17 cellular contexts compared by ENCODE assay signal in genomic region chr12:118446247-118446646, GRCh38.
DNase-seq lines count a peak whose midpoint lies in the region; ATAC-seq and TF ChIP-seq lines count a peak whose summit lies in the region.
"Had no signal": no experiment of that assay in that cellular context is flagged by ENCODE, and none has a peak within 500 bp of the region (broad histone marks: within the 10 kb centered on the region; RNA-seq: fewer than 3 reads in every experiment).

No MANE protein-coding gene starts in this region.

- no peak overlapping the region for H2BK5ac ChIP-seq in neuronal stem cell (ENCODE audit: low read length)

- H3K9me2 ChIP-seq in GM23338 (ENCODE audit: insufficient read depth) = no peaks in the 10 kb centered on the region

- H3K4me1 ChIP-seq in GM23338 (ENCODE audit: insufficient read depth) (no peaks in the 10 kb centered on the region), neuronal stem cell (ENCODE audit: control insufficient read depth in 2 of 2, insufficient read depth in 1 of 2, low read depth in 1 of 2, low read length in 2 of 2) (no peaks in the 10 kb centered on the region)
- H3K4me1 ChIP-seq: BLaER1 treated with 17β-estradiol and CSF1 and Interleukin-3, amounts not matched to agents 10 nM and 100 nM; HAP-1 had no signal

- H4K20me1 ChIP-seq in GM23338 (replicated peaks; ENCODE audit: insufficient read depth) = no peaks in the 10 kb centered on the region
- H4K20me1 ChIP-seq: BLaER1 treated with 17β-estradiol and CSF1 and Interleukin-3, amounts not matched to agents 10 nM and 100 nM had no signal

- no peak overlapping the region for H3K18ac ChIP-seq in neuronal stem cell (ENCODE audit: low read length)

- H3K14ac ChIP-seq in neuronal stem cell (ENCODE audit: low read length) = no peak overlapping the region

- H3K36me3 ChIP-seq in GM23338 (ENCODE audit: insufficient read depth) (no peaks in the 10 kb centered on the region), neuronal stem cell (replicated peaks in 1 of 2; ENCODE audit: control insufficient read depth in 2 of 2, insufficient read depth in 2 of 2, low read length in 2 of 2) (no peaks in the 10 kb centered on the region)
- H3K36me3 ChIP-seq: BLaER1 treated with 17β-estradiol and CSF1 and Interleukin-3, amounts not matched to agents 10 nM and 100 nM; HAP-1 had no signal

- H3K27me3 Mint-ChIP-seq in GM23338 (ENCODE audit: insufficient read depth, low read depth, poor library complexity) = no peaks in the 10 kb centered on the region

- H3K4me2 ChIP-seq in GM23338 (no peak overlapping the region), neuronal stem cell (ENCODE audit: insufficient read depth, low read length, poor library complexity, severe bottlenecking) (no peak overlapping the region)
- H3K4me2 ChIP-seq: BLaER1 treated with 17β-estradiol and CSF1 and Interleukin-3, amounts not matched to agents 10 nM and 100 nM had no signal

- peak; percentile 29 to 56; a peak in 3 of 4 replicates for TF ChIP-seq CTCF in GM23338 (conservative IDR thresholded peaks at IDR 0.05; ENCODE audit: low read depth in 2 of 2)
- TF ChIP-seq CTCF in LNCaP clone FGC (IDR thresholded peaks at IDR 0.05; ENCODE audit: control insufficient read depth, extremely low read depth, insufficient read depth) = 0 out of 2 replicates have a peak, but pooled peaks have one; percentile 12
- peak; percentile 44; the same call in 1 of the 2 replicates for TF ChIP-seq CTCF in VCaP (conservative IDR thresholded peaks at IDR 0.05)

- no peaks in the 10 kb centered on the region for H3K79me1 ChIP-seq in neuronal stem cell (ENCODE audit: low read depth, low read length)

- H3K9me3 ChIP-seq in neuronal stem cell (replicated peaks in 1 of 2; ENCODE audit: control insufficient read depth in 2 of 2, insufficient read depth in 1 of 2, low read depth in 1 of 2, low read length in 2 of 2) = no peaks in the 10 kb centered on the region
- H3K9me3 ChIP-seq: BLaER1 treated with 17β-estradiol and CSF1 and Interleukin-3, amounts not matched to agents 10 nM and 100 nM; HAP-1 had no signal

- ATAC-seq in GM23338 (no peak), HG02884 (IDR thresholded peaks at IDR 0.05; ENCODE audit: unreplicated experiment) (no peak)

- no peaks in the 10 kb centered on the region for H3F3A ChIP-seq in GM23338 (replicated peaks; ENCODE audit: low read depth)

- no CpG with 5 or more reads among the region's 4 CpGs for WGBS in neuronal stem cell (ENCODE audit: extremely low coverage in 2 of 2, insufficient read length in 2 of 2, insufficient replicate concordance in 1 of 2), 2 donors

- no peak overlapping the region for H4K91ac ChIP-seq in neuronal stem cell (ENCODE audit: low read depth, low read length, poor library complexity)

- H3K4me3 ChIP-seq in GM23338 (no peak overlapping the region), LNCaP clone FGC (ENCODE audit: low read depth, low read length) (no peak overlapping the region), neuronal stem cell (ENCODE audit: low read length in 2 of 2) (no peak overlapping the region)
- H3K4me3 ChIP-seq: BLaER1 treated with 17β-estradiol and CSF1 and Interleukin-3, amounts not matched to agents 10 nM and 100 nM; HAP-1; SK-N-MC had no signal

- no peak overlapping the region for H3K27ac ChIP-seq in GM23338 (ENCODE audit: low read depth)
- no peak overlapping the region for H3K27ac ChIP-seq in VCaP
- H3K27ac ChIP-seq in neuronal stem cell (replicated peaks; ENCODE audit: low read length) = no peak overlapping the region
- H3K27ac ChIP-seq: BLaER1 treated with 17β-estradiol and CSF1 and Interleukin-3, amounts not matched to agents 10 nM and 100 nM; RWPE1; SK-N-MC had no signal

- no peaks in the 10 kb centered on the region; the same call in 2 of the 3 replicates for H3K36me3 Mint-ChIP-seq in GM23338 (ENCODE audit: low read depth)

- no peak overlapping the region for H3K4ac ChIP-seq in neuronal stem cell (ENCODE audit: low read length)

- no peak overlapping the region for H3K27ac Mint-ChIP-seq in GM23338

- H3K4me1 Mint-ChIP-seq in GM23338 = no peaks in the 10 kb centered on the region; the same call in 2 of the 3 replicates

- H2BK120ac ChIP-seq in neuronal stem cell (ENCODE audit: low read depth, low read length) = no peak overlapping the region

- H3K9me3 Mint-ChIP-seq in GM23338 = peaks cover 6% of the 10 kb centered on the region; the same call in 1 of the 3 replicates

- H2AFZ ChIP-seq in GM23338 = peak overlapping the region; percentile 72
- no peak overlapping the region for H2AFZ ChIP-seq in neuronal stem cell (ENCODE audit: low read length)

- DNase-seq in GM23338 (ENCODE audit: low spot score) (no peak), LNCaP clone FGC (ENCODE audit: low read depth) (no peak), islet precursor cell (peak; percentile 37), neuronal stem cell (ENCODE audit: low spot score) (no peak)
- no peak for DNase-seq in activated CD4-positive, alpha-beta T cell treated with anti-CD3 and anti-CD28 coated beads for 1 hour
- DNase-seq: DMS 273 treated with DMSO at 0.1 percent for 48 hours, NCI-H1092, NCI-H1694, NCI-H446, NCI-H748 treated with DMSO at 0.1 percent for 48 hours, T-helper 1 cell had no signal

- H2AK5ac ChIP-seq in neuronal stem cell (ENCODE audit: low read depth, low read length) = no peak overlapping the region

- no peak overlapping the region for H2BK12ac ChIP-seq in neuronal stem cell (ENCODE audit: low read length)

- H3K27me3 ChIP-seq in GM23338 (ENCODE audit: insufficient read depth) = no peaks in the 10 kb centered on the region
- H3K27me3 ChIP-seq in neuronal stem cell (ENCODE audit: control insufficient read depth in 3 of 3, insufficient read depth in 3 of 3, low read depth in 1 of 3, low read length in 3 of 3) = no peaks in the 10 kb centered on the region
- H3K27me3 ChIP-seq: BLaER1 treated with 17β-estradiol and CSF1 and Interleukin-3, amounts not matched to agents 10 nM and 100 nM had no signal

- no peak overlapping the region for H2BK15ac ChIP-seq in neuronal stem cell (ENCODE audit: low read length)

- H3K4me3 Mint-ChIP-seq in GM23338 = no peak overlapping the region

- no peak overlapping the region for H3K23ac ChIP-seq in neuronal stem cell (ENCODE audit: low read depth, low read length, poor library complexity)

- H3K79me2 ChIP-seq in GM23338 (replicated peaks; ENCODE audit: insufficient read depth) = no peaks in the 10 kb centered on the region

- no peak overlapping the region for H4K8ac ChIP-seq in neuronal stem cell (ENCODE audit: low read depth, low read length)

- H3K9ac ChIP-seq in neuronal stem cell (ENCODE audit: low read depth, low read length, poor library complexity) = no peak overlapping the region
- H3K9ac ChIP-seq: BLaER1 treated with 17β-estradiol and CSF1 and Interleukin-3, amounts not matched to agents 10 nM and 100 nM had no signal

TF ChIP-seq in GM23338, 12 proteins besides CTCF, POLR2A, EP300 and RAD21 (continues in another document):
- TF ChIP-seq STAT1 (IDR thresholded peaks at IDR 0.05; ENCODE audit: unreplicated experiment) = no peak
- TF ChIP-seq ZNF114 (CRISPR knock-in tag; IDR thresholded peaks at IDR 0.05) = no peak
- TF ChIP-seq, protein P1, sequence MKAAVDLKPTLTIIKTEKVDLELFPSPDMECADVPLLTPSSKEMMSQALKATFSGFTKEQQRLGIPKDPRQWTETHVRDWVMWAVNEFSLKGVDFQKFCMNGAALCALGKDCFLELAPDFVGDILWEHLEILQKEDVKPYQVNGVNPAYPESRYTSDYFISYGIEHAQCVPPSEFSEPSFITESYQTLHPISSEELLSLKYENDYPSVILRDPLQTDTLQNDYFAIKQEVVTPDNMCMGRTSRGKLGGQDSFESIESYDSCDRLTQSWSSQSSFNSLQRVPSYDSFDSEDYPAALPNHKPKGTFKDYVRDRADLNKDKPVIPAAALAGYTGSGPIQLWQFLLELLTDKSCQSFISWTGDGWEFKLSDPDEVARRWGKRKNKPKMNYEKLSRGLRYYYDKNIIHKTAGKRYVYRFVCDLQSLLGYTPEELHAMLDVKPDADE (IDR thresholded peaks at IDR 0.05) = no peak
- TF ChIP-seq EZH2phosphoT487 (IDR thresholded peaks at IDR 0.05; ENCODE audit: unreplicated experiment) = no peak
